In genomic region chr1:192941722-192942411, GRCh38 we compare ENCODE assay signal across 17 cellular contexts.
A peak's percentile ranks its signal among the peaks of the same experiment; 100 is the strongest.
DNase-seq lines count a peak whose midpoint lies in the region; ATAC-seq, FAIRE-seq and TF ChIP-seq lines count a peak whose summit lies in the region.
"Had no signal": no experiment of that assay in that cellular context is flagged by ENCODE, and none has a peak within 500 bp of the region (broad histone marks: within the 10 kb centered on the region; RNA-seq: fewer than 3 reads in every experiment).

No MANE protein-coding gene starts in this region.

- 0 out of 2 replicates have a peak overlapping the region, but pooled peaks have one; percentile 17 for H3K4me2 ChIP-seq in GM12878 (ENCODE audit: control insufficient read depth, insufficient read depth)
- H3K4me2 ChIP-seq: BLaER1, GM23338 had no signal

- H3K27me3 ChIP-seq in GM12878 (replicated peaks in 1 of 2; ENCODE audit: control insufficient read depth in 2 of 2, insufficient read depth in 2 of 2, low read length in 1 of 2) (no peaks in the 10 kb centered on the region), lower lobe of right lung (ENCODE audit: low read depth) (no peaks in the 10 kb centered on the region)
- H3K27me3 ChIP-seq: BLaER1 had no signal

- H3K36me3 ChIP-seq in GM12878 (ENCODE audit: control insufficient read depth in 2 of 2, insufficient read depth in 2 of 2, low read length in 1 of 2) = no peaks in the 10 kb centered on the region
- no peaks in the 10 kb centered on the region for H3K36me3 ChIP-seq in lower lobe of right lung
- H3K36me3 ChIP-seq: BLaER1 had no signal

- BruUV-seq in GM12878 (replicated peaks; lab: Mats Ljungman, UMichigan) = no TSS peak

- peak overlapping the region; percentile 47 for H2AFZ ChIP-seq in GM12878 (ENCODE audit: control insufficient read depth, low read depth, low read length)
- H2AFZ ChIP-seq: GM23338 had no signal

- FAIRE-seq in GM12878 (lab: Jason Lieb, UNC) = no peak
- FAIRE-seq: frontal cortex, GM18507, RCC 7860 had no signal

- TF ChIP-seq EP300 in GM12878 (IDR thresholded peaks at IDR 0.05; ENCODE audit: borderline replicate concordance in 1 of 2, control insufficient read depth in 1 of 2, low read depth in 2 of 2, low read length in 2 of 2) = no peak

- no peak for TF ChIP-seq RAD21 in GM12878 (IDR thresholded peaks at IDR 0.05; ENCODE audit: insufficient read depth, low read depth, low read length)

- H3K4me1 ChIP-seq in GM12878 (ENCODE audit: control insufficient read depth, insufficient read depth, low read length) (no peaks in the 10 kb centered on the region; the same call in 1 of the 2 replicates), lower lobe of right lung (no peaks in the 10 kb centered on the region)
- H3K4me1 ChIP-seq: BLaER1 had no signal

- SMC1A ChIA-PET in GM12878 (lab: Charles Lee; ENCODE audit: uncharacterized antibody, unreplicated experiment) = interaction anchor here (1.0 to 1.4 kb wide), 3 partner anchors 10 to 29 kb away, joined by 3 to 6 read pairs (median 3); no protein-coding TSS in a partner anchor

- H3K9me3 ChIP-seq in GM12878 (replicated peaks; ENCODE audit: control insufficient read depth, insufficient read depth, low read length) (no peaks in the 10 kb centered on the region), lower lobe of right lung (no peaks in the 10 kb centered on the region)
- H3K9me3 ChIP-seq: BLaER1 had no signal

- H4K20me1 ChIP-seq in GM12878 (ENCODE audit: control insufficient read depth, insufficient read depth) = no peaks in the 10 kb centered on the region
- H4K20me1 ChIP-seq: BLaER1 had no signal

- CTCF ChIA-PET in GM12878 (lab: Yijun Ruan, JAX) = no interaction called here

- RAD21 ChIA-PET in GM12878 (lab: Charles Lee; ENCODE audit: unreplicated experiment) = no interaction called here

- WGBS in GM12878 (ENCODE audit: insufficient coverage, insufficient replicate concordance, low lambda C conversion rate, missing lambda C conversion rate) = 41% methylated on average over 5 of the region's 5 CpGs

- in situ Hi-C loops in GM12878 (cut with MboI) = no loop called here

- DNase-seq in GM12878 (ENCODE audit: low read depth, low spot score) (no peak), NCI-H187 (lab: John Stamatoyannopoulos, UW) (no peak), lower lobe of right lung (no peak), NCI-H1417 (lab: John Stamatoyannopoulos, UW) (no peak)
- DNase-seq: activated naive CD4-positive, alpha-beta T cell treated with anti-CD3 and anti-CD28 coated beads for 36 hours; islet precursor cell; NCI-H345; stimulated activated CD4-positive, alpha-beta T cell treated with anti-CD3 and anti-CD28 coated beads, Interleukin-2, amount 100 ng/mL, for 48 hours had no signal

- no peaks in the 10 kb centered on the region for H3K79me2 ChIP-seq in GM12878 (ENCODE audit: control insufficient read depth, insufficient read depth, low read length)

- H3K4me3 ChIP-seq in GM12878 (no peak overlapping the region), lower lobe of right lung (no peak overlapping the region)
- H3K4me3 ChIP-seq: BLaER1, GM23338 had no signal

- no peak overlapping the region for H3K9ac ChIP-seq in GM12878 (ENCODE audit: control insufficient read depth, insufficient read depth, low read length)
- H3K9ac ChIP-seq: BLaER1 had no signal

- ATAC-seq in GM18508 (IDR thresholded peaks at IDR 0.05; ENCODE audit: insufficient read depth, unreplicated experiment) = peak; percentile 62
- ATAC-seq in GM21528 (IDR thresholded peaks at IDR 0.05; ENCODE audit: low FRiP score, unreplicated experiment) = peak; percentile 71
- peak; percentile 57 for ATAC-seq in HG03342 (IDR thresholded peaks at IDR 0.05; ENCODE audit: unreplicated experiment)
- ATAC-seq in GM12878 = peak; percentile 41
- no peak for ATAC-seq in GM18858 (IDR thresholded peaks at IDR 0.05; ENCODE audit: unreplicated experiment)
- no peak for ATAC-seq in lower lobe of right lung
- ATAC-seq: GM23338 had no signal

- TF ChIP-seq CTCF in GM12878 (IDR thresholded peaks at IDR 0.05 in 2 of 3, conservative IDR thresholded peaks at IDR 0.05 in 1 of 3; ENCODE audit: control insufficient read depth in 2 of 3, extremely low read depth in 1 of 3, insufficient read depth in 1 of 3, low read depth in 3 of 3, low read length in 3 of 3) = no peak
- no peak for TF ChIP-seq CTCF in lower lobe of right lung (IDR thresholded peaks at IDR 0.05)

- H3K27ac ChIP-seq in GM12878 (ENCODE audit: control insufficient read depth, insufficient read depth) = no peak overlapping the region
- H3K27ac ChIP-seq in lower lobe of right lung = no peak overlapping the region
- H3K27ac ChIP-seq: BLaER1 had no signal

- intact Hi-C loops in GM12878 (cut with micrococcal nuclease; ENCODE audit: unreplicated experiment) = no loop called here
- intact Hi-C loops in lower lobe of right lung (cut with DNase I) = no loop called here

- POLR2A ChIA-PET in GM12878 (lab: Charles Lee) = no interaction called here

- TF ChIP-seq POLR2A in GM12878 (IDR thresholded peaks at IDR 0.05; ENCODE audit: low read depth, low read length) = no peak

TF ChIP-seq in GM12878, 131 proteins besides CTCF, POLR2A, EP300 and RAD21:
- TF ChIP-seq ZNF24 (IDR thresholded peaks at IDR 0.05) = no peak
- no peak for TF ChIP-seq CUX1 (IDR thresholded peaks at IDR 0.05; ENCODE audit: insufficient replicate concordance, low read depth, low read length)
- TF ChIP-seq POLR2AphosphoS2 (IDR thresholded peaks at IDR 0.05; ENCODE audit: low read depth, low read length) = no peak
- no peak for TF ChIP-seq FOXK2 (IDR thresholded peaks at IDR 0.05)
- TF ChIP-seq IRF3 (IDR thresholded peaks at IDR 0.05) = no peak

Comparison
In these comparisons a context has a peak if more than half of its experiments do, and no peak if none do; other contexts are left out.
1. ATAC-seq: peak in GM18508 (single experiment), GM21528 (single experiment), HG03342 (single experiment) and GM12878 (single experiment); none in GM18858 (single experiment) and lower lobe of right lung (0 of 2).